6 cellular contexts compared by ENCODE assay signal in genomic region chr11:132976115-132976514, GRCh38.
"Had no signal": no experiment of that assay in that cellular context is flagged by ENCODE, and none has a peak within 500 bp of the region (broad histone marks: within the 10 kb centered on the region; RNA-seq: fewer than 3 reads in every experiment).

No MANE protein-coding gene starts in this region.

- DNase-seq: IMR-90, KBM-7, KG1 had no signal

- H3K27ac ChIP-seq: HL-60 had no signal

- H3K4me3 ChIP-seq: K562 had no signal

- ATAC-seq: HepG2, K562 had no signal
